ENCODE assay signal across 25 cellular contexts in genomic region chr13:25380082-25380481, GRCh38.
"Had no signal": no experiment of that assay in that cellular context is flagged by ENCODE, and none has a peak within 500 bp of the region (broad histone marks: within the 10 kb centered on the region; RNA-seq: fewer than 3 reads in every experiment).

No MANE protein-coding gene starts in this region.

- H3K4me1 Mint-ChIP-seq: activated CD4-positive, alpha-beta T cell treated with anti-CD3 and anti-CD28 coated beads, Interleukin-2, amount 10 ng/mL, durations not matched to agents 24 days and 14 days; activated naive CD8-positive, alpha-beta T cell treated with anti-CD3 and anti-CD28 coated beads, Interleukin-2, amount 50 U/mL, for 24 hours had no signal

- DNase-seq: activated CD4-positive, alpha-beta memory T cell treated with anti-CD3 and anti-CD28 coated beads, Interleukin-2, amount 10 ng/mL, durations not matched to agents 7 days and 5 days; activated CD4-positive, alpha-beta T cell treated with anti-CD3 and anti-CD28 coated beads, Interleukin-2, amount 10 ng/mL, durations not matched to agents 24 days and 14 days; activated gamma-delta T cell; activated naive CD4-positive, alpha-beta T cell treated with anti-CD3 and anti-CD28 coated beads, Interleukin-2, amount 50 U/mL, for 16 hours; activated naive CD8-positive, alpha-beta T cell treated with anti-CD3 and anti-CD28 coated beads, Interleukin-2, amount 50 U/mL, for 24 hours; cortex of kidney; foreskin fibroblast; left lung; midbrain; ovary; stimulated activated CD4-positive, alpha-beta T cell treated with anti-CD3 and anti-CD28 coated beads, Interleukin-2, amount 100 ng/mL, for 48 hours; stimulated activated CD8-positive, alpha-beta memory T cell treated with anti-CD3 and anti-CD28 coated beads, Interleukin-4, amount 100 ng/mL, for 48 hours; stimulated activated naive CD4-positive, alpha-beta T cell; T1000; upper lobe of right lung had no signal

- H3K27ac Mint-ChIP-seq: activated CD4-positive, alpha-beta memory T cell treated with anti-CD3 and anti-CD28 coated beads, Interleukin-2, amount 10 ng/mL, durations not matched to agents 7 days and 5 days; activated CD4-positive, alpha-beta T cell treated with anti-CD3 and anti-CD28 coated beads, Interleukin-2, amount 10 ng/mL, durations not matched to agents 24 days and 14 days; activated naive CD8-positive, alpha-beta T cell treated with anti-CD3 and anti-CD28 coated beads, Interleukin-2, amount 50 U/mL, for 24 hours; activated T-helper 1 cell treated with anti-CD3 and anti-CD28 coated beads, Interleukin-12 subunit alpha, Interleukin-12 subunit beta, Interleukin-2, Interleukin-4 antibody, amounts not matched to agents 30 ng/mL and 10 ng/mL and 1 ng/mL, durations not matched to agents 14 hours and 24 hours and 36 hours; natural killer cell treated with Interleukin-12 subunit alpha and Interleukin-12 subunit beta and Interleukin-15 and Interleukin-18, amount 100 ng/mL, for 72 hours; T-helper 1 cell treated with Interleukin-12 subunit alpha and Interleukin-12 subunit beta and Interleukin-4 antibody, amounts not matched to agents 30 μg/mL and 1 μg/mL, for 36 hours had no signal

- H3K36me3 Mint-ChIP-seq: natural killer cell treated with Interleukin-12 subunit alpha and Interleukin-12 subunit beta and Interleukin-15 and Interleukin-18, amount 100 ng/mL, for 72 hours had no signal

- H3K4me1 ChIP-seq: left lung, prostate gland, upper lobe of right lung had no signal

- H3K9me3 Mint-ChIP-seq: activated CD4-positive, alpha-beta memory T cell treated with anti-CD3 and anti-CD28 coated beads, Interleukin-2, amount 10 ng/mL, durations not matched to agents 7 days and 5 days; activated CD4-positive, alpha-beta T cell treated with anti-CD3 and anti-CD28 coated beads, Interleukin-2, amount 10 ng/mL, durations not matched to agents 24 days and 14 days; activated naive CD8-positive, alpha-beta T cell treated with anti-CD3 and anti-CD28 coated beads, Interleukin-2, amount 50 U/mL, for 24 hours; activated T-helper 1 cell treated with anti-CD3 and anti-CD28 coated beads, Interleukin-12 subunit alpha, Interleukin-12 subunit beta, Interleukin-2, Interleukin-4 antibody, amounts not matched to agents 30 ng/mL and 10 ng/mL and 1 ng/mL, durations not matched to agents 14 hours and 24 hours and 36 hours; natural killer cell treated with Interleukin-12 subunit alpha and Interleukin-12 subunit beta and Interleukin-15 and Interleukin-18, amount 100 ng/mL, for 72 hours; T-helper 1 cell treated with Interleukin-12 subunit alpha and Interleukin-12 subunit beta and Interleukin-4 antibody, amounts not matched to agents 30 μg/mL and 1 μg/mL, for 36 hours had no signal

- H3K4me3 Mint-ChIP-seq: activated CD4-positive, alpha-beta memory T cell treated with anti-CD3 and anti-CD28 coated beads, Interleukin-2, amount 10 ng/mL, durations not matched to agents 7 days and 5 days; activated CD4-positive, alpha-beta T cell treated with anti-CD3 and anti-CD28 coated beads, Interleukin-2, amount 10 ng/mL, durations not matched to agents 24 days and 14 days; activated naive CD8-positive, alpha-beta T cell treated with anti-CD3 and anti-CD28 coated beads, Interleukin-2, amount 50 U/mL, for 24 hours; activated T-helper 1 cell treated with anti-CD3 and anti-CD28 coated beads, Interleukin-12 subunit alpha, Interleukin-12 subunit beta, Interleukin-2, Interleukin-4 antibody, amounts not matched to agents 30 ng/mL and 10 ng/mL and 1 ng/mL, durations not matched to agents 14 hours and 24 hours and 36 hours; natural killer cell treated with Interleukin-12 subunit alpha and Interleukin-12 subunit beta and Interleukin-15 and Interleukin-18, amount 100 ng/mL, for 72 hours; T-helper 1 cell treated with Interleukin-12 subunit alpha and Interleukin-12 subunit beta and Interleukin-4 antibody, amounts not matched to agents 30 μg/mL and 1 μg/mL, for 36 hours had no signal

- ATAC-seq: activated CD4-positive, CD25-positive, alpha-beta regulatory T cell treated with anti-CD3 and anti-CD28 coated beads, Interleukin-2, amount 50 U/mL, for 24 hours; activated naive CD8-positive, alpha-beta T cell treated with anti-CD3 and anti-CD28 coated beads, Interleukin-2, amount 50 U/mL, for 24 hours; left lung; natural killer cell treated with Interleukin-12 subunit alpha and Interleukin-12 subunit beta and Interleukin-15 and Interleukin-18, amount 100 ng/mL, for 72 hours; upper lobe of right lung had no signal

- H3K36me3 ChIP-seq: cardiac muscle cell, left lung, ovary, prostate gland, thoracic aorta, upper lobe of right lung had no signal

- H3K27ac ChIP-seq: cardiac muscle cell, epithelial cell of prostate, left lung, ovary, prostate gland, thoracic aorta, upper lobe of right lung, VCaP had no signal

- H3K27me3 ChIP-seq: ovary had no signal

- H3K4me3 ChIP-seq: cardiac muscle cell, left lung, lung, ovary, prostate gland, thoracic aorta, upper lobe of right lung had no signal

- H3K9me3 ChIP-seq: left lung, ovary, prostate gland, thoracic aorta, upper lobe of right lung had no signal
